ENCODE assay signal across 16 cellular contexts in genomic region chr12:122681814-122682213, GRCh38. TPM values are rescaled to one million over a fixed set of nuclear protein-coding genes. Genes with fewer than 3 reads are reported as not detected.
A peak's percentile ranks its signal among the peaks of the same experiment; 100 is the strongest.
DNase-seq lines count a peak whose midpoint lies in the region; ATAC-seq and TF ChIP-seq lines count a peak whose summit lies in the region.
"Had no signal": no experiment of that assay in that cellular context is flagged by ENCODE, and none has a peak within 500 bp of the region (broad histone marks: within the 10 kb centered on the region; RNA-seq: fewer than 3 reads in every experiment).

No MANE protein-coding gene starts in this region.

- H3K4me3 Mint-ChIP-seq in naive thymus-derived CD4-positive, alpha-beta T cell, result no peak overlapping the region
- no peak overlapping the region for H3K4me3 Mint-ChIP-seq in Calu3 (ENCODE audit: low read depth, unreplicated experiment)
- H3K4me3 Mint-ChIP-seq: activated CD8-positive, alpha-beta T cell treated with anti-CD3 and anti-CD28 coated beads, Interleukin-2, amount 10 ng/mL, durations not matched to agents 7 days and 5 days; CD8-positive, alpha-beta T cell had no signal

- POLR2A ChIA-PET in naive thymus-derived CD4-positive, alpha-beta T cell (lab: Charles Lee), result no interaction called here

- DNase-seq in CD1c-positive myeloid dendritic cell (ENCODE audit: extremely low spot score) (peak; percentile 73), MV-4-11 (lab: John Stamatoyannopoulos, UW) (peak; percentile 94), cardiac fibroblast (ENCODE audit: low read depth in 2 of 2) (peak; percentile 60 to 79), NCI-H82 (lab: John Stamatoyannopoulos, UW) (no peak), Calu3 (no peak)
- no peak for DNase-seq in naive thymus-derived CD4-positive, alpha-beta T cell
- no peak for DNase-seq in activated CD8-positive, alpha-beta memory T cell treated with anti-CD3 and anti-CD28 coated beads, Interleukin-2, amount 50 U/mL, for 48 hours
- DNase-seq: activated CD8-positive, alpha-beta T cell treated with anti-CD3 and anti-CD28 coated beads, Interleukin-2, amount 10 ng/mL, durations not matched to agents 7 days and 5 days; activated gamma-delta T cell treated with Interleukin-2 at 50 U/mL for 16 hours; CD8-positive, alpha-beta T cell; NCI-H345; Peyer's patch; posterior cingulate gyrus; stimulated activated CD4-positive, alpha-beta T cell treated with anti-CD3 and anti-CD28 coated beads, Interleukin-4, amount 100 ng/mL, for 4 hours; stimulated activated naive CD8-positive, alpha-beta T cell treated with anti-CD3 and anti-CD28 coated beads, Interleukin-15, Interleukin-2, amounts not matched to agents 100 U/mL and 50 U/mL, for 24 hours had no signal

- H3K9me3 Mint-ChIP-seq in naive thymus-derived CD4-positive, alpha-beta T cell, result peaks cover 0 to 2% (median 0%) of the 10 kb centered on the region in 11 donors
- no peaks in the 10 kb centered on the region for H3K9me3 Mint-ChIP-seq in Calu3 (ENCODE audit: low read depth, unreplicated experiment)
- H3K9me3 Mint-ChIP-seq: CD8-positive, alpha-beta T cell had no signal

- peaks cover 0 to 4% (median 0%) of the 10 kb centered on the region in 7 donors for H3K4me1 Mint-ChIP-seq in naive thymus-derived CD4-positive, alpha-beta T cell
- H3K4me1 Mint-ChIP-seq in Calu3 (ENCODE audit: low read depth, unreplicated experiment), result peaks cover 12% of the 10 kb centered on the region

- CTCF ChIA-PET in naive thymus-derived CD4-positive, alpha-beta T cell (lab: Charles Lee), result no interaction called here
- CTCF ChIA-PET in Calu3 (lab: Charles Lee), result no interaction called here

- intact Hi-C loops in naive thymus-derived CD4-positive, alpha-beta T cell (cut with micrococcal nuclease), result no loop called here
- intact Hi-C loops in Calu3 (cut with micrococcal nuclease; ENCODE audit: unreplicated experiment), result no loop called here

- no TSS peak for BruUV-seq in Calu3 (replicated peaks; lab: Mats Ljungman, UMichigan)

- TF ChIP-seq CTCF in cardiac fibroblast (IDR thresholded peaks at IDR 0.05; ENCODE audit: low read depth, low read length) (no peak), Calu3 (IDR thresholded peaks at IDR 0.05; ENCODE audit: unreplicated experiment) (no peak)

- no peak overlapping the region for H3K27ac Mint-ChIP-seq in naive thymus-derived CD4-positive, alpha-beta T cell
- H3K27ac Mint-ChIP-seq in Calu3 (ENCODE audit: unreplicated experiment), result no peak overlapping the region
- H3K27ac Mint-ChIP-seq: activated CD8-positive, alpha-beta T cell treated with anti-CD3 and anti-CD28 coated beads, Interleukin-2, amount 10 ng/mL, durations not matched to agents 7 days and 5 days; CD8-positive, alpha-beta T cell had no signal

- no peak overlapping the region for H3K4me3 ChIP-seq in cardiac fibroblast (replicated peaks in 1 of 2; ENCODE audit: low read depth in 2 of 2, low read length in 2 of 2)
- no peak overlapping the region for H3K4me3 ChIP-seq in naive thymus-derived CD4-positive, alpha-beta T cell (ENCODE audit: low read length)
- H3K4me3 ChIP-seq: Peyer's patch had no signal

- ATAC-seq in naive thymus-derived CD4-positive, alpha-beta T cell, result peak; percentile 85
- no peak for ATAC-seq in GM21529 (IDR thresholded peaks at IDR 0.05; ENCODE audit: unreplicated experiment)
- ATAC-seq: activated CD8-positive, alpha-beta T cell treated with anti-CD3 and anti-CD28 coated beads, Interleukin-2, amount 10 ng/mL, durations not matched to agents 7 days and 5 days; CD8-positive, alpha-beta T cell; stimulated activated naive CD8-positive, alpha-beta T cell treated with anti-CD3 and anti-CD28 coated beads, Interleukin-15, Interleukin-2, amounts not matched to agents 100 U/mL and 50 U/mL, for 24 hours had no signal

- no peaks in the 10 kb centered on the region for H3K36me3 ChIP-seq in naive thymus-derived CD4-positive, alpha-beta T cell (ENCODE audit: control insufficient read depth in 2 of 3, insufficient read depth in 3 of 3, low read length in 3 of 3)
- H3K36me3 ChIP-seq: Peyer's patch had no signal

- H3K9me3 ChIP-seq in naive thymus-derived CD4-positive, alpha-beta T cell (ENCODE audit: control insufficient read depth in 2 of 3, low read length in 3 of 3), result no peaks in the 10 kb centered on the region
- H3K9me3 ChIP-seq: Peyer's patch had no signal

- no peak overlapping the region for H3K27ac ChIP-seq in naive thymus-derived CD4-positive, alpha-beta T cell (ENCODE audit: low read depth, low read length)
- H3K27ac ChIP-seq: Peyer's patch had no signal

- H3K27me3 ChIP-seq in naive thymus-derived CD4-positive, alpha-beta T cell (ENCODE audit: control insufficient read depth in 2 of 2, insufficient read depth in 2 of 2, low read length in 2 of 2), result no peaks in the 10 kb centered on the region
- H3K27me3 ChIP-seq: Peyer's patch had no signal

- H3K4me1 ChIP-seq in naive thymus-derived CD4-positive, alpha-beta T cell (ENCODE audit: control insufficient read depth in 2 of 2, insufficient read depth in 2 of 2, low read length in 2 of 2), result no peaks in the 10 kb centered on the region
- H3K4me1 ChIP-seq: Peyer's patch had no signal

- H3K27me3 Mint-ChIP-seq in naive thymus-derived CD4-positive, alpha-beta T cell, result peaks cover 0 to 5% (median 0%) of the 10 kb centered on the region in 5 donors
- no peaks in the 10 kb centered on the region for H3K27me3 Mint-ChIP-seq in Calu3 (ENCODE audit: unreplicated experiment)

- no peaks in the 10 kb centered on the region for H3K36me3 Mint-ChIP-seq in naive thymus-derived CD4-positive, alpha-beta T cell
- peaks cover 7% of the 10 kb centered on the region for H3K36me3 Mint-ChIP-seq in Calu3 (ENCODE audit: insufficient read depth, unreplicated experiment)
- H3K36me3 Mint-ChIP-seq: CD8-positive, alpha-beta T cell had no signal

RNA-seq across cellular contexts. Expression of gene HCAR2, which starts 21.3 kb away (rescaled TPM):
- total RNA-seq in naive thymus-derived CD4-positive, alpha-beta T cell, result 10 to 100 TPM in 1 of 5 experiments, 1 to 10 TPM in 1, under 1 TPM in 1, not detected in 2; 0.22 to 11.9 (median 1.5) TPM
- polyA plus RNA-seq in naive thymus-derived CD4-positive, alpha-beta T cell, result not detected
- not detected in 2 replicates for total RNA-seq in Calu3 (2022)
- total RNA-seq: activated CD8-positive, alpha-beta T cell treated with anti-CD3 and anti-CD28 coated beads, Interleukin-2, amount 10 ng/mL, durations not matched to agents 7 days and 5 days; CD8-positive, alpha-beta T cell; Peyer's patch had no signal

RNA-seq across cellular contexts. Expression of gene HCAR3, which starts 34.8 kb away (rescaled TPM):
- total RNA-seq in naive thymus-derived CD4-positive, alpha-beta T cell, result 10 to 100 TPM in 1 of 5 experiments, 1 to 10 TPM in 1, under 1 TPM in 1, not detected in 2; 0.22 to 24.6 (median 3.2) TPM
- polyA plus RNA-seq in naive thymus-derived CD4-positive, alpha-beta T cell, result not detected
- total RNA-seq in Calu3 (2022), result 0.17 TPM in 1 of 2 replicates, not detected in the other
- total RNA-seq: activated CD8-positive, alpha-beta T cell treated with anti-CD3 and anti-CD28 coated beads, Interleukin-2, amount 10 ng/mL, durations not matched to agents 7 days and 5 days; CD8-positive, alpha-beta T cell; Peyer's patch had no signal

RNA-seq across cellular contexts. Expression of gene HCAR1, which starts 48.8 kb away (rescaled TPM):
- total RNA-seq in naive thymus-derived CD4-positive, alpha-beta T cell, result 1 to 10 TPM in 1 of 5 experiments, under 1 TPM in 1, not detected in 3; 0.12 to 2.8 TPM
- not detected for polyA plus RNA-seq in naive thymus-derived CD4-positive, alpha-beta T cell
- total RNA-seq in Calu3 (2022), result 5.0 and 5.9 TPM in 2 replicates
- total RNA-seq: CD8-positive, alpha-beta T cell; Peyer's patch had no signal

Comparison
In these comparisons a context has a peak if more than half of its experiments do, and no peak if none do; other contexts are left out.
1. DNase-seq: peak in CD1c-positive myeloid dendritic cell (single experiment), MV-4-11 (single experiment) and cardiac fibroblast (2 of 2); none in naive thymus-derived CD4-positive, alpha-beta T cell (0 of 9), NCI-H82 (single experiment), Calu3 (single experiment) and activated CD8-positive, alpha-beta memory T cell treated with anti-CD3 and anti-CD28 coated beads, Interleukin-2, amount 50 U/mL, for 48 hours (single experiment).